8 cellular contexts compared by ENCODE assay signal in genomic region chr5:159106569-159107282, GRCh38. TPM values are rescaled to one million over a fixed set of nuclear protein-coding genes. Genes with fewer than 3 reads are reported as not detected.
A peak's percentile ranks its signal among the peaks of the same experiment; 100 is the strongest.
DNase-seq lines count a peak whose midpoint lies in the region; ATAC-seq lines count a peak whose summit lies in the region.

No MANE protein-coding gene starts in this region.

- ATAC-seq in HG02571 (IDR thresholded peaks at IDR 0.05; ENCODE audit: unreplicated experiment) (peak; percentile 42), left lobe of liver (peak; percentile 91)

- DNase-seq in NCI-H146 (lab: John Stamatoyannopoulos, UW) (peak; percentile 48), NCI-H146 treated with DMSO at 0.1 percent for 48 hours (lab: John Stamatoyannopoulos, UW; ENCODE audit: unreplicated experiment) (no peak), NCI-H1105 (lab: John Stamatoyannopoulos, UW) (peak; percentile 32), cerebellar cortex (ENCODE audit: low spot score) (peak; percentile 80), left lobe of liver (ENCODE audit: low spot score) (peak; percentile 75)
- peak; percentile 12 to 57 (median 30) for DNase-seq in activated CD4-positive, CD25-positive, alpha-beta regulatory T cell (lab: John Stamatoyannopoulos, UW)
- peak; percentile 74 for DNase-seq in stimulated activated CD4-positive, alpha-beta T cell treated with anti-CD3 and anti-CD28 coated beads, Interleukin-4, amount 100 ng/mL, for 24 hours

RNA-seq across cellular contexts. Expression of gene EBF1, which starts 7.0 kb away (rescaled TPM):
- 0.55 TPM for total RNA-seq in left lobe of liver
